Comparison of ENCODE assay signal across 28 cellular contexts in genomic region chr4:30768278-30768677, GRCh38. TPM values are rescaled to one million over a fixed set of nuclear protein-coding genes. Genes with fewer than 3 reads are reported as not detected.
DNase-seq lines count a peak whose midpoint lies in the region; ATAC-seq, FAIRE-seq and TF ChIP-seq lines count a peak whose summit lies in the region.
"Had no signal": no experiment of that assay in that cellular context is flagged by ENCODE, and none has a peak within 500 bp of the region (broad histone marks: within the 10 kb centered on the region; RNA-seq: fewer than 3 reads in every experiment).

No MANE protein-coding gene starts in this region.

- no peak overlapping the region for H2AK5ac ChIP-seq in mesendoderm (ENCODE audit: low read length)

- intact Hi-C loops in Right ventricle myocardium superior (cut with DNase I) = no loop called here
- intact Hi-C loops in left ventricle myocardium inferior (cut with micrococcal nuclease) = no loop called here
- intact Hi-C loops in endothelial cell of umbilical vein (cut with micrococcal nuclease) = loop anchor here (5.0 kb wide), 3 partner anchors 94 to 319 kb away; no protein-coding TSS in a partner anchor
- intact Hi-C loops in colonic mucosa (cut with DNase I) = no loop called here

- ATAC-seq in Right ventricle myocardium superior (ENCODE audit: poor library complexity) (peak; percentile 41), HG03460 (IDR thresholded peaks at IDR 0.05; ENCODE audit: unreplicated experiment) (no peak)

- H4K20me1 ChIP-seq in endothelial cell of umbilical vein (replicated peaks; ENCODE audit: control insufficient read depth, extremely low read depth, insufficient read depth, low read length) = no peaks in the 10 kb centered on the region

- no CpG with 5 or more reads among the region's 2 CpGs for WGBS in mesendoderm (ENCODE audit: extremely low coverage, insufficient coverage, low lambda C conversion rate)

- CTCF ChIA-PET in endothelial cell of umbilical vein (lab: Charles Lee) = interaction anchor here (0.8 to 4.2 kb wide), 11 partner anchors 9 to 60 kb away, joined by 3 to 29 read pairs (median 4); partner anchors contain the start of gene PCDH7

- H2BK15ac ChIP-seq in mesendoderm (replicated peaks; ENCODE audit: low read depth) = no peak overlapping the region

- no peak overlapping the region for H2BK5ac ChIP-seq in mesendoderm (ENCODE audit: low read length)

- no peak overlapping the region for H2BK120ac ChIP-seq in mesendoderm (ENCODE audit: low read depth, low read length)

- POLR2A ChIA-PET in endothelial cell of umbilical vein (lab: Charles Lee) = interaction anchor here (1.2 to 1.7 kb wide), 3 partner anchors 14 to 46 kb away, joined by 3 to 4 read pairs (median 3); no protein-coding TSS in a partner anchor

- no peaks in the 10 kb centered on the region for H3K79me2 ChIP-seq in endothelial cell of umbilical vein (ENCODE audit: control insufficient read depth, insufficient read depth, low read length)
- H3K79me2 ChIP-seq in mesendoderm (ENCODE audit: control insufficient read depth, insufficient read depth, low read length) = no peaks in the 10 kb centered on the region

- no peak for TF ChIP-seq POLR2A in endothelial cell of umbilical vein (IDR thresholded peaks at IDR 0.05; ENCODE audit: low read depth, low read length)

- no peak overlapping the region for H3K27ac ChIP-seq in left ventricle myocardium inferior (replicated peaks)
- H3K27ac ChIP-seq in endothelial cell of umbilical vein (ENCODE audit: insufficient read depth, low read depth, low read length) = peak overlapping the region; percentile 0
- no peak overlapping the region for H3K27ac ChIP-seq in mesendoderm (ENCODE audit: low read depth, low read length)
- no peak overlapping the region for H3K27ac ChIP-seq in colonic mucosa
- H3K27ac ChIP-seq: 22Rv1, RWPE1 had no signal

- H3K9me1 ChIP-seq in endothelial cell of umbilical vein (replicated peaks; ENCODE audit: control insufficient read depth, extremely low read depth, insufficient read depth, low read length) = no peaks in the 10 kb centered on the region

- BruUV-seq in endothelial cell of umbilical vein (replicated peaks; lab: Mats Ljungman, UMichigan) = no TSS peak

- peaks cover 42% of the 10 kb centered on the region for H3K4me1 ChIP-seq in left ventricle myocardium inferior
- peaks cover 76% of the 10 kb centered on the region for H3K4me1 ChIP-seq in endothelial cell of umbilical vein (ENCODE audit: control insufficient read depth, extremely low read depth, insufficient read depth, low read length)
- peaks cover 3% of the 10 kb centered on the region for H3K4me1 ChIP-seq in mesendoderm (ENCODE audit: control insufficient read depth, low read depth, low read length)
- no peaks in the 10 kb centered on the region for H3K4me1 ChIP-seq in colonic mucosa
- H3K4me1 ChIP-seq: BE2C had no signal

- H3K4me2 ChIP-seq in endothelial cell of umbilical vein (ENCODE audit: insufficient read depth, low read length) (peak overlapping the region; percentile 74), mesendoderm (ENCODE audit: low read length) (no peak overlapping the region)
- H3K4me2 ChIP-seq: SK-N-SH had no signal

- DNase-seq in Right ventricle myocardium superior = no peak
- no peak for DNase-seq in left ventricle myocardium inferior
- peak; percentile 24 for DNase-seq in OCI-M1 (lab: John Stamatoyannopoulos, UW)
- peak; percentile 80 for DNase-seq in endothelial cell of umbilical vein (ENCODE audit: low read depth, low spot score)
- DNase-seq in mesendoderm = peak; percentile 73
- DNase-seq in HK-2 (ENCODE audit: unreplicated experiment) = no peak
- no peak for DNase-seq in colonic mucosa
- DNase-seq: ACHN; BE2C; Calu3; CD8-positive, alpha-beta memory T cell; DMS79 treated with DMSO at 0.1 percent for 48 hours; IMR-90; KG1; MG63; NCI-H1105 treated with DMSO at 0.1 percent for 48 hours; NCI-H146; NCI-H2029; NCI-H446; NCI-H526; NCI-H82; SIG-M5; SK-N-SH had no signal

- H3K18ac ChIP-seq in mesendoderm (ENCODE audit: low read length) = no peak overlapping the region

- no peak overlapping the region for H3K56ac ChIP-seq in mesendoderm (ENCODE audit: low read length)

- no peak overlapping the region for H3K23ac ChIP-seq in mesendoderm (ENCODE audit: low read length)

- H4K8ac ChIP-seq in mesendoderm (ENCODE audit: low read depth, low read length) = no peak overlapping the region

- H3K36me3 ChIP-seq in left ventricle myocardium inferior (no peaks in the 10 kb centered on the region), endothelial cell of umbilical vein (ENCODE audit: control insufficient read depth in 2 of 2, extremely low read depth in 1 of 2, insufficient read depth in 2 of 2, low read length in 2 of 2) (no peaks in the 10 kb centered on the region), mesendoderm (ENCODE audit: control insufficient read depth, insufficient read depth, low read length) (no peaks in the 10 kb centered on the region), colonic mucosa (no peaks in the 10 kb centered on the region)
- H3K36me3 ChIP-seq: BE2C, MG63 had no signal

- no peak overlapping the region for H2AFZ ChIP-seq in endothelial cell of umbilical vein (ENCODE audit: low read depth, low read length)

- H3K27me3 ChIP-seq in left ventricle myocardium inferior (ENCODE audit: low read depth) (no peaks in the 10 kb centered on the region), endothelial cell of umbilical vein (ENCODE audit: control insufficient read depth in 2 of 2, insufficient read depth in 2 of 2, low read length in 2 of 2) (no peaks in the 10 kb centered on the region), mesendoderm (ENCODE audit: insufficient read depth, low read length, poor library complexity) (no peaks in the 10 kb centered on the region), colonic mucosa (no peaks in the 10 kb centered on the region)
- H3K27me3 ChIP-seq: BE2C, MG63 had no signal

- H3K4ac ChIP-seq in mesendoderm (ENCODE audit: low read depth, low read length) = no peak overlapping the region

- H3K9me3 ChIP-seq in left ventricle myocardium inferior (replicated peaks) = no peaks in the 10 kb centered on the region
- no peaks in the 10 kb centered on the region for H3K9me3 ChIP-seq in endothelial cell of umbilical vein (replicated peaks; ENCODE audit: control insufficient read depth, insufficient read depth, low read length)
- no peaks in the 10 kb centered on the region for H3K9me3 ChIP-seq in colonic mucosa
- H3K9me3 ChIP-seq: BE2C, MG63, SK-N-SH had no signal

- H3K9ac ChIP-seq in endothelial cell of umbilical vein (replicated peaks; ENCODE audit: extremely low read depth, insufficient read depth, low read length) (peak overlapping the region; percentile 0), mesendoderm (ENCODE audit: low read length) (no peak overlapping the region), colonic mucosa (ENCODE audit: low read depth in 2 of 2, low read length in 2 of 2) (no peak overlapping the region)
- H3K9ac ChIP-seq: SK-N-SH had no signal

- H3K4me3 ChIP-seq in left ventricle myocardium inferior (no peak overlapping the region), endothelial cell of umbilical vein (replicated peaks in 1 of 3; ENCODE audit: insufficient read depth in 1 of 3, low read depth in 1 of 3, low read length in 3 of 3) (peak overlapping the region in 1 of 3 experiments; percentile 20), mesendoderm (ENCODE audit: low read length) (no peak overlapping the region), colonic mucosa (no peak overlapping the region)
- H3K4me3 ChIP-seq: MG63 had no signal

- FAIRE-seq in endothelial cell of umbilical vein (lab: Jason Lieb, UNC) = no peak
- FAIRE-seq: GM19239 had no signal

- TF ChIP-seq CTCF in left ventricle myocardium inferior (IDR thresholded peaks at IDR 0.05; ENCODE audit: borderline replicate concordance) (no peak), endothelial cell of umbilical vein (IDR thresholded peaks at IDR 0.05; ENCODE audit: extremely low read depth in 1 of 2, insufficient read depth in 1 of 2, low read depth in 1 of 2, low read length in 2 of 2) (no peak), colonic mucosa (IDR thresholded peaks at IDR 0.05) (no peak)

- no peak overlapping the region for H4K5ac ChIP-seq in mesendoderm (ENCODE audit: low read length)

- dilution Hi-C loops in endothelial cell of umbilical vein (cut with MboI; ENCODE audit: extremely low pct_ligation_motif_present, low sequenced_read_pairs) = no loop called here

- H3K79me1 ChIP-seq in mesendoderm (ENCODE audit: low read length) = no peaks in the 10 kb centered on the region

TF ChIP-seq in endothelial cell of umbilical vein, 7 proteins besides CTCF, POLR2A, EP300 and RAD21:
- no peak for TF ChIP-seq POLR2AphosphoS5 (IDR thresholded peaks at IDR 0.05; ENCODE audit: insufficient read depth, low read depth, low read length)
- no peak for TF ChIP-seq EZH2 (IDR thresholded peaks at IDR 0.05; ENCODE audit: borderline replicate concordance, low read depth, low read length, severe bottlenecking)
- TF ChIP-seq MYC (IDR thresholded peaks at IDR 0.05; ENCODE audit: low read depth, low read length) = no peak
- no peak for TF ChIP-seq FOS (IDR thresholded peaks at IDR 0.05; ENCODE audit: borderline replicate concordance, insufficient read depth, low read length)
- peak; percentile 55 for TF ChIP-seq GATA2 (IDR thresholded peaks at IDR 0.05; ENCODE audit: insufficient read depth, insufficient read length, low read depth, low read length)
- no peak for TF ChIP-seq JUN (IDR thresholded peaks at IDR 0.05; ENCODE audit: borderline replicate concordance, insufficient read depth, insufficient read length, low read depth)
- TF ChIP-seq, protein P1, sequence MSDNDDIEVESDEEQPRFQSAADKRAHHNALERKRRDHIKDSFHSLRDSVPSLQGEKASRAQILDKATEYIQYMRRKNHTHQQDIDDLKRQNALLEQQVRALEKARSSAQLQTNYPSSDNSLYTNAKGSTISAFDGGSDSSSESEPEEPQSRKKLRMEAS (IDR thresholded peaks at IDR 0.05; ENCODE audit: insufficient read depth, insufficient read length) = no peak

RNA-seq across cellular contexts. Expression of gene PCDH7, which starts 48.1 kb away (rescaled TPM):
- total RNA-seq in Right ventricle myocardium superior (18.7 TPM), left ventricle myocardium inferior (34.3 TPM), endothelial cell of umbilical vein (16.6 and 21.0 TPM in 2 replicates), colonic mucosa (10 to 100 TPM in 1 of 2 donors, 1 to 10 TPM in 1; 4.7 to 18.0 TPM)
- polyA plus RNA-seq in endothelial cell of umbilical vein = 9.5 and 11.1 TPM in 2 replicates
- polyA plus RNA-seq in endothelial cell of umbilical vein (2011; cell fraction: cytosol; rRNA removed) = 10.1 and 10.3 TPM in 2 replicates
- 13.6 and 13.7 TPM in 2 replicates for polyA plus RNA-seq in endothelial cell of umbilical vein (2011; cell fraction: nucleus; rRNA removed)
- polyA plus RNA-seq in endothelial cell of umbilical vein (2012) = 2.9 and 6.6 TPM in 2 replicates
- polyA minus RNA-seq in endothelial cell of umbilical vein = 33.1 and 35.9 TPM in 2 replicates
- polyA minus RNA-seq in endothelial cell of umbilical vein (2011; cell fraction: cytosol; rRNA and poly(A)+ RNA removed) = 13.4 TPM
- polyA minus RNA-seq in endothelial cell of umbilical vein (2011; cell fraction: nucleus; rRNA and poly(A)+ RNA removed) = 61.7 and 67.5 TPM in 2 replicates
- 4.2 TPM for polyA plus RNA-seq in mesendoderm (2013, experiment 1 of 2)
- 3.7 TPM for polyA plus RNA-seq in mesendoderm (2013, experiment 2 of 2)
- total RNA-seq: CD8-positive, alpha-beta memory T cell had no signal
- polyA plus RNA-seq: CD14-positive monocyte; CD8-positive, alpha-beta memory T cell had no signal

Comparison
In these comparisons a context has a peak if more than half of its experiments do, and no peak if none do; other contexts are left out.
1. DNase-seq: peak in OCI-M1 (single experiment), endothelial cell of umbilical vein (single experiment) and mesendoderm (single experiment); none in Right ventricle myocardium superior (single experiment), left ventricle myocardium inferior (single experiment), HK-2 (single experiment) and colonic mucosa (single experiment).